ENCODE assay signal across 15 cellular contexts in the genomic region with DNA sequence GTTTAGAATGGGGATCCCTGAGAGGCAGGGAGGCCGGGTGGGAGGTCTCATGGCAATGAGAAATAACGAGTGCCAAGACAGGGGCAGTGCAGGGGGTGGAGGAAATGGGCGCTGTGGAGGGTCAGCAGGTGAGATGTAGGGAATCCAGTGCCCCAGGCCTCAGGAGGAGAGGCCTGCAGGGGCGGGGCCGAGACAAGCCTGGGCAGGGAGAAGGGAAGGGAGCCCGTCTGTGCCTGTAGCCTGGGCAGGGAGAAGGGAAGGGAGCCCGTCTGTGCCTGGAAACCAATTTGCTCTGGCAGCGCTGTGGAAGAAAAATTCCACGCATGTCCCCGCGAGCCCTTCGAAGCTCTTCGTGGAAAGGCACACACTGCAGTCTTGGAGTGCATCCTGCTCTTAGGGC.
"Had no signal": no experiment of that assay in that cellular context is flagged by ENCODE, and none has a peak within 500 bp of the region (broad histone marks: within the 10 kb centered on the region; RNA-seq: fewer than 3 reads in every experiment).

No MANE protein-coding gene starts in this region.

- H3K27me3 Mint-ChIP-seq: activated naive CD8-positive, alpha-beta T cell; activated T-cell treated with anti-CD3 and anti-CD28 coated beads, Interleukin-2, amount 50 U/mL, for 24 hours had no signal

- H3K4me1 ChIP-seq: breast epithelium had no signal

- H3K9me3 Mint-ChIP-seq: activated T-cell treated with anti-CD3 and anti-CD28 coated beads, Interleukin-2, amount 50 U/mL, for 24 hours had no signal

- H3K27ac Mint-ChIP-seq: activated naive CD8-positive, alpha-beta T cell; activated T-cell treated with anti-CD3 and anti-CD28 coated beads, Interleukin-2, amount 50 U/mL, for 24 hours had no signal

- H3K4me3 Mint-ChIP-seq: activated naive CD8-positive, alpha-beta T cell; activated T-cell treated with anti-CD3 and anti-CD28 coated beads, Interleukin-2, amount 50 U/mL, for 24 hours; nephron had no signal

- H3K36me3 ChIP-seq: breast epithelium, heart left ventricle, left ventricle myocardium inferior, upper lobe of left lung had no signal

- H3K4me3 ChIP-seq: breast epithelium, heart left ventricle, left ventricle myocardium inferior, upper lobe of left lung had no signal

- DNase-seq: activated CD4-positive, alpha-beta T cell treated with anti-CD3 and anti-CD28 coated beads, Interleukin-2, amount 50 U/mL, for 4 hours; activated CD4-positive, CD25-positive, alpha-beta regulatory T cell; activated effector memory CD4-positive, alpha-beta T cell treated with anti-CD3 and anti-CD28 coated beads, Interleukin-2, amount 50 U/mL, for 16 hours; activated T-cell treated with anti-CD3 and anti-CD28 coated beads, Interleukin-2, amount 50 U/mL, for 24 hours; anterior cingulate cortex; heart left ventricle; left ventricle myocardium inferior; mesenchymal stem cell; stimulated activated CD4-positive, alpha-beta T cell treated with anti-CD3 and anti-CD28 coated beads, Interleukin-12 subunit alpha, Interleukin-12 subunit beta, amount 100 ng/mL, for 4 hours; stimulated activated naive CD4-positive, alpha-beta T cell; substantia nigra had no signal

- ATAC-seq: heart left ventricle had no signal

- H3K27ac ChIP-seq: breast epithelium, heart left ventricle, left ventricle myocardium inferior, upper lobe of left lung had no signal

- H3K27me3 ChIP-seq: breast epithelium, heart left ventricle, upper lobe of left lung had no signal
